1 cellular context compared by ENCODE assay signal in genomic region chr1:119743776-119744597, GRCh38.
TF ChIP-seq lines count a peak whose summit lies in the region.

No MANE protein-coding gene starts in this region.

TF ChIP-seq in H1, 55 proteins besides CTCF, POLR2A, EP300 and RAD21 (continued from another document):
- TF ChIP-seq, protein P1, sequence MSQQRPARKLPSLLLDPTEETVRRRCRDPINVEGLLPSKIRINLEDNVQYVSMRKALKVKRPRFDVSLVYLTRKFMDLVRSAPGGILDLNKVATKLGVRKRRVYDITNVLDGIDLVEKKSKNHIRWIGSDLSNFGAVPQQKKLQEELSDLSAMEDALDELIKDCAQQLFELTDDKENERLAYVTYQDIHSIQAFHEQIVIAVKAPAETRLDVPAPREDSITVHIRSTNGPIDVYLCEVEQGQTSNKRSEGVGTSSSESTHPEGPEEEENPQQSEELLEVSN (IDR thresholded peaks at IDR 0.05) = no peak
- TF ChIP-seq USF2 (IDR thresholded peaks at IDR 0.05; ENCODE audit: low read length) = no peak
- TF ChIP-seq SAP30 (IDR thresholded peaks at IDR 0.05; ENCODE audit: insufficient read depth, insufficient replicate concordance, low read length) = no peak
- TF ChIP-seq EZH2 (IDR thresholded peaks at IDR 0.05; ENCODE audit: low read depth, low read length, severe bottlenecking) = no peak
- TF ChIP-seq ZNF274 (IDR thresholded peaks at IDR 0.05; ENCODE audit: borderline replicate concordance, extremely low read depth, low read length) = no peak
- TF ChIP-seq CHD2 (IDR thresholded peaks at IDR 0.05; ENCODE audit: low read length) = no peak
- TF ChIP-seq JUN (IDR thresholded peaks at IDR 0.05; ENCODE audit: low read depth, low read length) = no peak
- TF ChIP-seq FOSL1 (IDR thresholded peaks at IDR 0.05; ENCODE audit: insufficient read depth, low read depth, low read length) = no peak
- no peak for TF ChIP-seq TCF12 (IDR thresholded peaks at IDR 0.05; ENCODE audit: low read depth, low read length)
